ENCODE assay signal across 7 cellular contexts in genomic region chr10:49931959-49932727, GRCh38. TPM values are rescaled to one million over a fixed set of nuclear protein-coding genes. Genes with fewer than 3 reads are reported as not detected.
DNase-seq lines count a peak whose midpoint lies in the region; ATAC-seq, FAIRE-seq and TF ChIP-seq lines count a peak whose summit lies in the region.
"Not testable (repeated sequence)": the region's sequence is repeated elsewhere in the genome, so short reads cannot be mapped to it uniquely, and the experiment has no call there.

No MANE protein-coding gene starts in this region.

- FAIRE-seq in A549 (lab: Jason Lieb, UNC) (peak; percentile 23), H54 (lab: Jason Lieb, UNC) (peak; percentile 93), K562 (lab: Jason Lieb, UNC) (peak; percentile 11)

- not testable (repeated sequence) for H2AFZ ChIP-seq in K562 (ENCODE audit: low read depth, low read length); smooth muscle cell (ENCODE audit: low read depth)

- in situ Hi-C loops in K562 (cut with MboI): not testable (repeated sequence)

- H3K27me3 Mint-ChIP-seq in activated CD4-positive, alpha-beta T cell treated with anti-CD3 and anti-CD28 coated beads for 36 hours; dendritic cell treated with granulocyte-macrophage colony-stimulating factor and Interleukin-4, amounts not matched to agents 40 ng/mL and 50 ng/mL, for 4 days: not testable (repeated sequence)

- not testable (repeated sequence) for TF ChIP-seq EP300 in A549 (IDR thresholded peaks at IDR 0.05); K562 (IDR thresholded peaks at IDR 0.05; ENCODE audit: low read length)

- H3F3A ChIP-seq in smooth muscle cell (ENCODE audit: low read depth): not testable (repeated sequence)

- H3K79me2 ChIP-seq in K562 (ENCODE audit: control insufficient read depth, insufficient read depth, low read length); smooth muscle cell (ENCODE audit: low read depth): not testable (repeated sequence)

- H3K4me3 ChIP-seq in A549, K562, smooth muscle cell: not testable (repeated sequence)

- DNase-seq in A549 (ENCODE audit: low read depth in 1 of 2, low spot score in 1 of 2); H54 (ENCODE audit: insufficient read length, low spot score); activated CD4-positive, alpha-beta T cell treated with anti-CD3 and anti-CD28 coated beads for 36 hours; K562 (ENCODE audit: extremely low read depth in 1 of 4, low spot score in 3 of 4); foreskin keratinocyte; smooth muscle cell (lab: John Stamatoyannopoulos, UW; ENCODE audit: unreplicated experiment): not testable (repeated sequence)

- not testable (repeated sequence) for TF ChIP-seq CTCF in A549 (IDR thresholded peaks at IDR 0.05); K562 (IDR thresholded peaks at IDR 0.05 in 2 of 3, conservative IDR thresholded peaks at IDR 0.05 in 1 of 3; ENCODE audit: insufficient read depth in 2 of 3, low read depth in 1 of 3, low read length in 3 of 3); foreskin keratinocyte (conservative IDR thresholded peaks at IDR 0.05); smooth muscle cell (IDR thresholded peaks at IDR 0.05; ENCODE audit: borderline replicate concordance, insufficient read depth, poor library complexity, severe bottlenecking)

- not testable (repeated sequence) for H3K9me1 ChIP-seq in K562 (ENCODE audit: control insufficient read depth, insufficient read depth, low read length)

- TF ChIP-seq POLR2A in A549 (IDR thresholded peaks at IDR 0.05; ENCODE audit: low read length); H54 (IDR thresholded peaks at IDR 0.05; ENCODE audit: low read depth, low read length); K562 (conservative IDR thresholded peaks at IDR 0.05): not testable (repeated sequence)

- H3K4me3 Mint-ChIP-seq in activated CD4-positive, alpha-beta T cell treated with anti-CD3 and anti-CD28 coated beads for 36 hours; dendritic cell treated with granulocyte-macrophage colony-stimulating factor and Interleukin-4, amounts not matched to agents 40 ng/mL and 50 ng/mL, for 4 days: not testable (repeated sequence)

- not testable (repeated sequence) for H3K9me3 Mint-ChIP-seq in activated CD4-positive, alpha-beta T cell treated with anti-CD3 and anti-CD28 coated beads for 36 hours (ENCODE audit: low read depth); dendritic cell treated with granulocyte-macrophage colony-stimulating factor and Interleukin-4, amounts not matched to agents 40 ng/mL and 50 ng/mL, for 4 days

- peaks cover 12% of the 10 kb centered on the region for H3K4me1 Mint-ChIP-seq in activated CD4-positive, alpha-beta T cell treated with anti-CD3 and anti-CD28 coated beads for 36 hours
- H3K4me1 Mint-ChIP-seq in dendritic cell treated with granulocyte-macrophage colony-stimulating factor and Interleukin-4, amounts not matched to agents 40 ng/mL and 50 ng/mL, for 4 days (ENCODE audit: low read depth): peaks cover 13% of the 10 kb centered on the region

- not testable (repeated sequence) for H3K27me3 ChIP-seq in K562 (ENCODE audit: control insufficient read depth in 2 of 2, insufficient read depth in 2 of 2, low read length in 2 of 2); foreskin keratinocyte; smooth muscle cell (ENCODE audit: low read depth)

- H3K9me3 ChIP-seq in A549; K562 (replicated peaks; ENCODE audit: control insufficient read depth, insufficient read depth, low read depth, low read length); smooth muscle cell (replicated peaks; ENCODE audit: low read depth): not testable (repeated sequence)

- ATAC-seq in A549, K562: not testable (repeated sequence)
- ATAC-seq in activated CD4-positive, alpha-beta T cell treated with anti-CD3 and anti-CD28 coated beads for 36 hours: peak; percentile 78
- peak; percentile 39 for ATAC-seq in foreskin keratinocyte

- TF ChIP-seq RAD21 in A549 (conservative IDR thresholded peaks at IDR 0.05 in 1 of 2, IDR thresholded peaks at IDR 0.05 in 1 of 2); K562 (CRISPR knock-in tag; conservative IDR thresholded peaks at IDR 0.05 in 1 of 2, IDR thresholded peaks at IDR 0.05 in 1 of 2): not testable (repeated sequence)

- H4K20me1 ChIP-seq in K562 (replicated peaks; ENCODE audit: control insufficient read depth, insufficient read depth, low read length); smooth muscle cell (ENCODE audit: low read depth): not testable (repeated sequence)

- intact Hi-C loops in activated CD4-positive, alpha-beta T cell treated with anti-CD3 and anti-CD28 coated beads for 36 hours (cut with DNase I, micrococcal nuclease); K562 (cut with micrococcal nuclease); dendritic cell treated with granulocyte-macrophage colony-stimulating factor and Interleukin-4, amounts not matched to agents 40 ng/mL and 50 ng/mL, for 4 days (cut with micrococcal nuclease): not testable (repeated sequence)

- not testable (repeated sequence) for H3K4me1 ChIP-seq in A549; K562 (replicated peaks in 1 of 2; ENCODE audit: control insufficient read depth in 2 of 2, insufficient read depth in 2 of 2, low read length in 2 of 2); foreskin keratinocyte; smooth muscle cell (ENCODE audit: low read depth)

- peaks cover 16% of the 10 kb centered on the region; the same call in 1 of the 3 replicates for H3K36me3 ChIP-seq in K562 (ENCODE audit: control insufficient read depth, insufficient read depth, low read length)
- H3K36me3 ChIP-seq in smooth muscle cell (ENCODE audit: low read depth): not testable (repeated sequence)

- whole genome bisulfite sequencing in A549 (ENCODE audit: missing lambda C conversion rate): 82% methylated on average over 7 of the region's 7 CpGs
- 81% methylated on average over 7 of the region's 7 CpGs for WGBS in K562 (ENCODE audit: insufficient coverage, low coverage, missing lambda C conversion rate)
- 70% methylated on average over 7 of the region's 7 CpGs for WGBS in smooth muscle cell (ENCODE audit: low lambda C conversion rate)

- CTCF ChIA-PET in A549 (lab: Yijun Ruan, JAX); activated CD4-positive, alpha-beta T cell treated with anti-CD3 and anti-CD28 coated beads for 36 hours (lab: Charles Lee); K562 (lab: Yijun Ruan, JAX; ENCODE audit: low intra/inter-chr PET ratio): not testable (repeated sequence)

- peaks cover 16% of the 10 kb centered on the region for H3K36me3 Mint-ChIP-seq in activated CD4-positive, alpha-beta T cell treated with anti-CD3 and anti-CD28 coated beads for 36 hours (ENCODE audit: low read depth)
- H3K36me3 Mint-ChIP-seq in dendritic cell treated with granulocyte-macrophage colony-stimulating factor and Interleukin-4, amounts not matched to agents 40 ng/mL and 50 ng/mL, for 4 days (ENCODE audit: low read depth): peaks cover 28% of the 10 kb centered on the region

- not testable (repeated sequence) for H3K9ac ChIP-seq in K562 (ENCODE audit: insufficient read depth in 1 of 2, low read depth in 2 of 2, low read length in 2 of 2); smooth muscle cell (ENCODE audit: low read depth)

- not testable (repeated sequence) for H3K4me2 ChIP-seq in A549; K562 (ENCODE audit: insufficient read depth, low read length); smooth muscle cell

- BruUV-seq in K562 (replicated peaks; lab: Mats Ljungman, UMichigan): not testable (repeated sequence)

- POLR2A ChIA-PET in A549 (lab: Yijun Ruan, JAX); activated CD4-positive, alpha-beta T cell treated with anti-CD3 and anti-CD28 coated beads for 36 hours (lab: Charles Lee); K562 (lab: Yijun Ruan, JAX): not testable (repeated sequence)

- peak overlapping the region; percentile 39 for H3K27ac Mint-ChIP-seq in activated CD4-positive, alpha-beta T cell treated with anti-CD3 and anti-CD28 coated beads for 36 hours
- peak overlapping the region; percentile 60 for H3K27ac Mint-ChIP-seq in dendritic cell treated with granulocyte-macrophage colony-stimulating factor and Interleukin-4, amounts not matched to agents 40 ng/mL and 50 ng/mL, for 4 days

- not testable (repeated sequence) for H3K27ac ChIP-seq in A549; K562 (ENCODE audit: extremely low read depth, low read depth, low read length); foreskin keratinocyte
- peak overlapping the region; percentile 42 for H3K27ac ChIP-seq in smooth muscle cell (ENCODE audit: low read depth)

RNA-seq across cellular contexts. Expression of gene PARG, which starts 9.7 kb away (rescaled TPM):
- polyA plus RNA-seq in A549 (2011; rRNA removed) (22.7 and 23.2 TPM in 2 replicates), A549 (2017; fragmentation: RNase III; extraction: RNeasy Plus Mini Kit Qiagen cat#74134 plus additional on column Dnase treatment) (22.5 to 24.0 TPM (median 22.6 TPM) in 3 replicates), K562 (2011; rRNA removed) (25.5 and 28.8 TPM in 2 replicates), K562 (2014; fragmentation: Illumina TruSeq; extraction: Trizol) (27.6 and 28.4 TPM in 2 replicates), K562 (2014; fragmentation: Nextera tagmentation; extraction: Ambion mirVana) (1 to 10 TPM; 8.5 to 9.9 TPM), K562 (2014; rRNA removed) (26.4 and 29.6 TPM in 2 replicates), foreskin keratinocyte (5.2 and 6.4 TPM in 2 replicates), smooth muscle cell (11.8 TPM in 2 replicates)
- 8.1 and 9.7 TPM in 2 replicates for polyA plus RNA-seq in A549 (2012; cell fraction: cytosol; rRNA removed)
- polyA plus RNA-seq in A549 (2012; cell fraction: nucleus; rRNA removed): 8.7 and 11.8 TPM in 2 replicates
- polyA minus RNA-seq in A549 (2011; rRNA and poly(A)+ RNA removed): 25.5 and 30.3 TPM in 2 replicates
- total RNA-seq in activated CD4-positive, alpha-beta T cell treated with anti-CD3 and anti-CD28 coated beads for 36 hours: 10 to 100 TPM; 33.9 to 36.1 TPM
- 59.7 and 180 TPM in 2 replicates for total RNA-seq in K562 (2011; cell fraction: chromatin; rRNA removed; ENCODE audit: low replicate concordance)
- total RNA-seq in K562 (2011; cell fraction: nucleolus; rRNA removed): 35.4 and 44.0 TPM in 2 replicates
- total RNA-seq in K562 (2011; cell fraction: nucleoplasm; rRNA removed): 66.9 and 101 TPM in 2 replicates
- total RNA-seq in K562 (2014; rRNA removed) (37.1 and 39.2 TPM in 2 replicates), K562 (2014; rRNA removed; fragmentation: Illumina TruSeq; extraction: Trizol) (45.9 and 55.4 TPM in 2 replicates), K562 (2015; rRNA removed; fragmentation: Illumina TruSeq; extraction: Trizol) (46.0 and 49.9 TPM in 2 replicates), K562 (2021) (38.6 and 44.7 TPM in 2 replicates), foreskin keratinocyte (24.2 and 26.0 TPM in 2 replicates), smooth muscle cell (25.4 and 36.2 TPM in 2 replicates)
- polyA plus RNA-seq in K562 (2011; cell fraction: cytosol; rRNA removed): 11.9 and 14.5 TPM in 2 replicates
- 31.4 and 32.9 TPM in 2 replicates for polyA plus RNA-seq in K562 (2011; cell fraction: nucleus; rRNA removed)
- 20.6 and 21.0 TPM in 2 replicates for polyA plus RNA-seq in K562 (2012)
- 79.5 and 81.7 TPM in 2 replicates for polyA minus RNA-seq in K562 (2011; rRNA and poly(A)+ RNA removed)
- polyA minus RNA-seq in K562 (2011; cell fraction: cytosol; rRNA and poly(A)+ RNA removed): 22.2 and 26.8 TPM in 2 replicates
- polyA minus RNA-seq in K562 (2011; cell fraction: nucleus; rRNA and poly(A)+ RNA removed): 56.0 and 88.5 TPM in 2 replicates

RNA-seq across cellular contexts. Expression of gene TIMM23B, which starts 9.7 kb away (rescaled TPM):
- 22.9 and 28.5 TPM in 2 replicates for polyA plus RNA-seq in A549 (2011; rRNA removed)
- 11.8 and 13.0 TPM in 2 replicates for polyA plus RNA-seq in A549 (2012; cell fraction: cytosol; rRNA removed)
- polyA plus RNA-seq in A549 (2012; cell fraction: nucleus; rRNA removed): 17.2 and 24.2 TPM in 2 replicates
- polyA plus RNA-seq in A549 (2017; fragmentation: RNase III; extraction: RNeasy Plus Mini Kit Qiagen cat#74134 plus additional on column Dnase treatment): 12.9 to 15.3 TPM (median 14.8 TPM) in 3 replicates
- 16.0 and 17.2 TPM in 2 replicates for polyA minus RNA-seq in A549 (2011; rRNA and poly(A)+ RNA removed)
- total RNA-seq in activated CD4-positive, alpha-beta T cell treated with anti-CD3 and anti-CD28 coated beads for 36 hours: 10 to 100 TPM; 21.3 to 27.3 TPM
- 133 and 176 TPM in 2 replicates for total RNA-seq in K562 (2011; cell fraction: chromatin; rRNA removed; ENCODE audit: low replicate concordance)
- total RNA-seq in K562 (2011; cell fraction: nucleolus; rRNA removed): 84.7 and 87.8 TPM in 2 replicates
- total RNA-seq in K562 (2011; cell fraction: nucleoplasm; rRNA removed): 120 and 165 TPM in 2 replicates
- total RNA-seq in K562 (2014; rRNA removed): 25.8 and 34.5 TPM in 2 replicates
- total RNA-seq in K562 (2014; rRNA removed; fragmentation: Illumina TruSeq; extraction: Trizol): 19.9 and 21.0 TPM in 2 replicates
- total RNA-seq in K562 (2015; rRNA removed; fragmentation: Illumina TruSeq; extraction: Trizol): 23.4 and 24.7 TPM in 2 replicates
- 26.9 and 28.8 TPM in 2 replicates for total RNA-seq in K562 (2021)
- 28.5 and 37.0 TPM in 2 replicates for polyA plus RNA-seq in K562 (2011; rRNA removed)
- polyA plus RNA-seq in K562 (2011; cell fraction: cytosol; rRNA removed): 11.2 and 16.4 TPM in 2 replicates
- 92.6 and 110 TPM in 2 replicates for polyA plus RNA-seq in K562 (2011; cell fraction: nucleus; rRNA removed)
- polyA plus RNA-seq in K562 (2012): 12.2 and 16.9 TPM in 2 replicates
- 20.9 and 24.7 TPM in 2 replicates for polyA plus RNA-seq in K562 (2014; fragmentation: Illumina TruSeq; extraction: Trizol)
- 10 to 100 TPM in 1 of 2 experiments, 1 to 10 TPM in 1; 7.2 to 11.0 TPM for polyA plus RNA-seq in K562 (2014; fragmentation: Nextera tagmentation; extraction: Ambion mirVana)
- polyA plus RNA-seq in K562 (2014; rRNA removed): 38.7 and 40.2 TPM in 2 replicates
- 36.5 and 36.7 TPM in 2 replicates for polyA minus RNA-seq in K562 (2011; rRNA and poly(A)+ RNA removed)
- polyA minus RNA-seq in K562 (2011; cell fraction: cytosol; rRNA and poly(A)+ RNA removed): 13.9 and 17.4 TPM in 2 replicates
- polyA minus RNA-seq in K562 (2011; cell fraction: nucleus; rRNA and poly(A)+ RNA removed): 60.5 and 80.3 TPM in 2 replicates
- total RNA-seq in foreskin keratinocyte: 10.8 and 11.5 TPM in 2 replicates
- polyA plus RNA-seq in foreskin keratinocyte: 5.1 and 5.5 TPM in 2 replicates
- 9.1 and 13.7 TPM in 2 replicates for total RNA-seq in smooth muscle cell
- 9.5 and 11.9 TPM in 2 replicates for polyA plus RNA-seq in smooth muscle cell

RNA-seq across cellular contexts. Expression of gene AGAP6, which starts 56.1 kb away (rescaled TPM):
- polyA plus RNA-seq in A549 (2011; rRNA removed) (11.2 and 13.0 TPM in 2 replicates), A549 (2017; fragmentation: RNase III; extraction: RNeasy Plus Mini Kit Qiagen cat#74134 plus additional on column Dnase treatment) (8.4 to 10.3 TPM (median 9.0 TPM) in 3 replicates), K562 (2011; rRNA removed) (46.8 and 53.3 TPM in 2 replicates), K562 (2014; fragmentation: Illumina TruSeq; extraction: Trizol) (29.8 and 36.4 TPM in 2 replicates), K562 (2014; fragmentation: Nextera tagmentation; extraction: Ambion mirVana) (1 to 10 TPM; 1.0 to 4.3 TPM), K562 (2014; rRNA removed) (43.8 and 45.8 TPM in 2 replicates), foreskin keratinocyte (4.6 and 5.6 TPM in 2 replicates), smooth muscle cell (5.3 and 9.8 TPM in 2 replicates)
- 12.8 and 13.6 TPM in 2 replicates for polyA plus RNA-seq in A549 (2012; cell fraction: cytosol; rRNA removed)
- 80.7 and 85.1 TPM in 2 replicates for polyA plus RNA-seq in A549 (2012; cell fraction: nucleus; rRNA removed)
- polyA minus RNA-seq in A549 (2011; rRNA and poly(A)+ RNA removed): 2.7 and 4.0 TPM in 2 replicates
- total RNA-seq in activated CD4-positive, alpha-beta T cell treated with anti-CD3 and anti-CD28 coated beads for 36 hours: 10 to 100 TPM; 21.3 to 24.6 TPM
- 67.2 and 94.4 TPM in 2 replicates for total RNA-seq in K562 (2011; cell fraction: chromatin; rRNA removed; ENCODE audit: low replicate concordance)
- total RNA-seq in K562 (2011; cell fraction: nucleolus; rRNA removed): 42.4 and 48.8 TPM in 2 replicates
- 49.4 and 53.1 TPM in 2 replicates for total RNA-seq in K562 (2011; cell fraction: nucleoplasm; rRNA removed)
- total RNA-seq in K562 (2014; rRNA removed) (17.8 and 19.3 TPM in 2 replicates), K562 (2014; rRNA removed; fragmentation: Illumina TruSeq; extraction: Trizol) (15.2 and 16.9 TPM in 2 replicates), K562 (2015; rRNA removed; fragmentation: Illumina TruSeq; extraction: Trizol) (18.3 and 18.4 TPM in 2 replicates), K562 (2021) (22.3 and 23.3 TPM in 2 replicates), foreskin keratinocyte (5.6 and 7.7 TPM in 2 replicates), smooth muscle cell (6.8 and 7.1 TPM in 2 replicates)
- polyA plus RNA-seq in K562 (2011; cell fraction: cytosol; rRNA removed): 20.5 and 23.4 TPM in 2 replicates
- polyA plus RNA-seq in K562 (2011; cell fraction: nucleus; rRNA removed): 275 and 319 TPM in 2 replicates
- polyA plus RNA-seq in K562 (2012): 21.4 and 26.7 TPM in 2 replicates
- 7.7 and 8.9 TPM in 2 replicates for polyA minus RNA-seq in K562 (2011; rRNA and poly(A)+ RNA removed)
- polyA minus RNA-seq in K562 (2011; cell fraction: cytosol; rRNA and poly(A)+ RNA removed): 2.2 and 4.1 TPM in 2 replicates
- 17.6 and 20.5 TPM in 2 replicates for polyA minus RNA-seq in K562 (2011; cell fraction: nucleus; rRNA and poly(A)+ RNA removed)
